ENCODE assay signal across 9 cellular contexts in genomic region chr16:57628782-57629181, GRCh38. TPM values are rescaled to one million over a fixed set of nuclear protein-coding genes. Genes with fewer than 3 reads are reported as not detected.
DNase-seq lines count a peak whose midpoint lies in the region; ATAC-seq, FAIRE-seq and TF ChIP-seq lines count a peak whose summit lies in the region.
"Had no signal": no experiment of that assay in that cellular context is flagged by ENCODE, and none has a peak within 500 bp of the region (broad histone marks: within the 10 kb centered on the region; RNA-seq: fewer than 3 reads in every experiment).

No MANE protein-coding gene starts in this region.

- peak overlapping the region; percentile 41 for H3K23ac ChIP-seq in IMR-90 (ENCODE audit: low read depth, low read length)
- H3K23ac ChIP-seq in H1 (ENCODE audit: insufficient read length): no peak overlapping the region

- TF ChIP-seq RAD21 in IMR-90 (IDR thresholded peaks at IDR 0.05; ENCODE audit: low read length) (no peak), H1 (IDR thresholded peaks at IDR 0.05 in 1 of 2, conservative IDR thresholded peaks at IDR 0.05 in 1 of 2; ENCODE audit: low read depth in 2 of 2, low read length in 2 of 2) (no peak)

- peak overlapping the region; percentile 84; the same call in 2 of the 3 replicates for H2BK15ac ChIP-seq in IMR-90 (ENCODE audit: low read depth, low read length)
- H2BK15ac ChIP-seq in H1 (ENCODE audit: low read length): peak overlapping the region; percentile 95; the same call in 1 of the 2 replicates

- H2BK20ac ChIP-seq in IMR-90 (ENCODE audit: low read depth, low read length): peak overlapping the region; percentile 53
- H2BK20ac ChIP-seq in H1 (ENCODE audit: low read length): 0 out of 2 replicates have a peak overlapping the region, but pooled peaks have one; percentile 72

- no peaks in the 10 kb centered on the region for H3K9me3 ChIP-seq in A673 (ENCODE audit: low read depth, low read length, poor library complexity, severe bottlenecking)
- H3K9me3 ChIP-seq in IMR-90 (ENCODE audit: control insufficient read depth, insufficient read depth, low read length): no peaks in the 10 kb centered on the region
- no peaks in the 10 kb centered on the region for H3K9me3 ChIP-seq in H1 (ENCODE audit: insufficient read depth in 2 of 2, low read depth in 1 of 2, low read length in 1 of 2)

- ATAC-seq in IMR-90 (ENCODE audit: low read depth): no peak

- CTCF ChIA-PET in A673 (lab: Charles Lee) (interaction anchor here (0.5 to 0.9 kb wide), 2 partner anchors 38 to 47 kb away, joined by 6 read pairs; no protein-coding TSS in a partner anchor), IMR-90 (lab: Yijun Ruan, JAX) (interaction anchor here (1.0 to 1.1 kb wide), 2 partner anchors 20 to 53 kb away, joined by 3 read pairs; no protein-coding TSS in a partner anchor), H1 (lab: Charles Lee; ENCODE audit: partially characterized antibody) (interaction anchor here (1.6 to 10.1 kb wide), 6 partner anchors 10 to 37 kb away, joined by 4 to 79 read pairs (median 29); no protein-coding TSS in a partner anchor)

- peaks cover 9% of the 10 kb centered on the region for H3K9me1 ChIP-seq in IMR-90 (ENCODE audit: insufficient read depth, low read length)

- H2BK120ac ChIP-seq in IMR-90 (ENCODE audit: low read depth, low read length) (peak overlapping the region; percentile 67), H1 (replicated peaks; ENCODE audit: low read depth, low read length) (no peak overlapping the region)

- WGBS in IMR-90 (ENCODE audit: extremely low coverage in 2 of 2, insufficient read length in 1 of 2), 2 experiments: 73 to 100% methylated on average over 1 to 4 of the region's 5 CpGs
- WGBS in H1 (ENCODE audit: extremely low coverage in 1 of 2, insufficient coverage in 1 of 2, insufficient read length in 1 of 2, insufficient replicate concordance in 2 of 2, low coverage in 1 of 2, low lambda C conversion rate in 2 of 2, missing lambda C conversion rate in 1 of 2), 2 experiments: 82 to 100% methylated on average over 3 to 4 of the region's 5 CpGs

- H3K27me3 ChIP-seq in A673 (replicated peaks; ENCODE audit: insufficient read depth, low read depth, low read length, poor library complexity): no peaks in the 10 kb centered on the region
- H3K27me3 ChIP-seq in IMR-90 (ENCODE audit: control insufficient read depth, insufficient read depth, low read length): no peaks in the 10 kb centered on the region
- H3K27me3 ChIP-seq in H1 (replicated peaks in 1 of 4; ENCODE audit: control insufficient read depth in 3 of 4, extremely low read depth in 1 of 4, insufficient read depth in 3 of 4, low read length in 3 of 4): peaks cover 0 to 2% (median 0%) of the 10 kb centered on the region in 4 experiments; a peak in 2 of 7 replicates

- no peak for FAIRE-seq in H1 (lab: Jason Lieb, UNC)

- peak overlapping the region; percentile 4 to 61 (median 26) for H3K4me3 Mint-ChIP-seq in nephron

- peak overlapping the region; percentile 73 for H3K4me2 ChIP-seq in IMR-90 (ENCODE audit: low read depth, low read length)
- peak overlapping the region; percentile 49 to 68 for H3K4me2 ChIP-seq in H1 (ENCODE audit: insufficient read depth in 1 of 2, low read depth in 2 of 2, low read length in 2 of 2)

- BruUV-seq in A673 (replicated peaks; lab: Mats Ljungman, UMichigan) (no TSS peak), IMR-90 (replicated peaks; lab: Mats Ljungman, UMichigan) (no TSS peak)

- no peaks in the 10 kb centered on the region for H3K36me3 ChIP-seq in A673 (ENCODE audit: insufficient read depth, low read length, poor library complexity, severe bottlenecking)
- H3K36me3 ChIP-seq in IMR-90 (ENCODE audit: control insufficient read depth, insufficient read depth, low read length): no peaks in the 10 kb centered on the region
- H3K36me3 ChIP-seq in H1 (ENCODE audit: control insufficient read depth in 2 of 4, insufficient read depth in 4 of 4, low read length in 3 of 4): no peaks in the 10 kb centered on the region

- H3K4me1 ChIP-seq in A673 (ENCODE audit: insufficient read depth, low read length, poor library complexity, severe bottlenecking) (peaks cover 8% of the 10 kb centered on the region), IMR-90 (ENCODE audit: control insufficient read depth, insufficient read depth, low read length) (peaks cover 20% of the 10 kb centered on the region), H1 (replicated peaks in 1 of 4; ENCODE audit: control insufficient read depth in 3 of 4, insufficient read depth in 4 of 4, low read length in 3 of 4) (peaks cover 0 to 21% (median 12%) of the 10 kb centered on the region in 4 experiments; a peak in 6 of 7 replicates)

- H3K14ac ChIP-seq in IMR-90 (replicated peaks; ENCODE audit: low read depth, low read length): peak overlapping the region; percentile 78
- no peak overlapping the region for H3K14ac ChIP-seq in H1 (ENCODE audit: insufficient read length)

- H4K8ac ChIP-seq in IMR-90 (ENCODE audit: low read depth in 2 of 2, low read length in 2 of 2): peak overlapping the region; percentile 65 to 80; a peak in 3 of 4 replicates
- no peak overlapping the region; the same call in 1 of the 2 replicates for H4K8ac ChIP-seq in H1 (ENCODE audit: extremely low read depth, insufficient read depth, low read length)

- H3K56ac ChIP-seq in IMR-90 (ENCODE audit: extremely low read depth, insufficient read depth, low read length) (no peak overlapping the region), H1 (replicated peaks; ENCODE audit: insufficient read length, low read depth, low read length) (peak overlapping the region; percentile 37)

- H2AK9ac ChIP-seq in IMR-90 (replicated peaks; ENCODE audit: low read depth, low read length, poor library complexity): peak overlapping the region; percentile 59

- peak overlapping the region in 2 of 3 experiments; percentile 53 to 64 for H3K27ac Mint-ChIP-seq in nephron

- H4K20me1 ChIP-seq in IMR-90 (ENCODE audit: insufficient read depth, low read length) (no peaks in the 10 kb centered on the region; the same call in 1 of the 2 replicates), H1 (replicated peaks in 1 of 2; ENCODE audit: control insufficient read depth in 1 of 2, insufficient read depth in 2 of 2, low read length in 2 of 2) (peaks cover 0 to 4% of the 10 kb centered on the region in 2 experiments)

- peaks cover 56% of the 10 kb centered on the region for H3K4me1 Mint-ChIP-seq in nephron

- H3K79me1 ChIP-seq in IMR-90 (ENCODE audit: low read depth in 1 of 2, low read length in 2 of 2) (peaks cover 0 to 5% of the 10 kb centered on the region in 2 experiments; a peak in 1 of 4 replicates), H1 (ENCODE audit: low read depth, low read length) (no peaks in the 10 kb centered on the region)

- H3K18ac ChIP-seq in IMR-90 (ENCODE audit: low read depth, low read length) (peak overlapping the region; percentile 48), H1 (ENCODE audit: extremely low read depth, low read length) (no peak overlapping the region)

- peak overlapping the region; percentile 99 for H2AK5ac ChIP-seq in IMR-90 (ENCODE audit: low read depth, low read length)
- peak overlapping the region; percentile 99; the same call in 1 of the 2 replicates for H2AK5ac ChIP-seq in H1 (ENCODE audit: low read depth, low read length)

- H3K9me3 Mint-ChIP-seq in nephron: no peaks in the 10 kb centered on the region

- H3K4ac ChIP-seq in IMR-90 (ENCODE audit: low read depth, low read length) (peak overlapping the region; percentile 84), H1 (replicated peaks; ENCODE audit: insufficient read length, low read depth, low read length) (peak overlapping the region; percentile 87)

- H2BK5ac ChIP-seq in IMR-90 (ENCODE audit: low read depth, low read length, poor library complexity, severe bottlenecking) (peak overlapping the region; percentile 78), H1 (ENCODE audit: low read depth, low read length) (peak overlapping the region; percentile 66; the same call in 1 of the 2 replicates)

- peak overlapping the region; percentile 77 for H2AFZ ChIP-seq in IMR-90 (replicated peaks; ENCODE audit: low read length, poor library complexity)
- H2AFZ ChIP-seq in H1 (ENCODE audit: low read length): 0 out of 2 replicates have a peak overlapping the region, but pooled peaks have one; percentile 3

- dilution Hi-C loops in IMR-90 (cut with HindIII; ENCODE audit: low sequenced_read_pairs, unreplicated experiment): no loop called here

- no peak for TF ChIP-seq EP300 in H1 (IDR thresholded peaks at IDR 0.05; ENCODE audit: borderline replicate concordance in 1 of 2, low read depth in 2 of 2, low read length in 2 of 2)

- peak overlapping the region; percentile 11; the same call in 1 of the 2 replicates for H4K5ac ChIP-seq in IMR-90 (ENCODE audit: low read depth, low read length)
- peak overlapping the region; percentile 35 for H4K5ac ChIP-seq in H1 (ENCODE audit: insufficient read length, low read depth, low read length)

- peak overlapping the region; percentile 76; the same call in 1 of the 2 replicates for H4K91ac ChIP-seq in IMR-90 (ENCODE audit: insufficient read depth, low read depth, low read length)
- peak overlapping the region; percentile 92 for H4K91ac ChIP-seq in H1 (replicated peaks; ENCODE audit: insufficient read length, low read length)

- POLR2A ChIA-PET in A673 (lab: Charles Lee; ENCODE audit: low non-redundant PET): no interaction called here
- POLR2A ChIA-PET in IMR-90 (lab: Charles Lee; ENCODE audit: unreplicated experiment): no interaction called here
- POLR2A ChIA-PET in H1 (lab: Charles Lee; ENCODE audit: partially characterized antibody): interaction anchor here (2.2 to 3.4 kb wide), 2 partner anchors 9 to 17 kb away, joined by 6 to 11 read pairs; no protein-coding TSS in a partner anchor

- no peak for DNase-seq in A673 (ENCODE audit: low spot score)
- DNase-seq in IMR-90: no peak
- no peak for DNase-seq in H1 (ENCODE audit: low read depth in 1 of 2, low spot score in 2 of 2)
- no peak for DNase-seq in activated effector memory CD4-positive, alpha-beta T cell treated with Interleukin-2 at 50 U/mL for 16 hours
- DNase-seq in stimulated activated CD4-positive, alpha-beta T cell treated with anti-CD3 and anti-CD28 coated beads, Interleukin-12 subunit alpha, Interleukin-12 subunit beta, amount 100 ng/mL, for 4 hours: no peak
- DNase-seq in DMS 273 treated with DMSO at 0.1 percent for 48 hours (lab: John Stamatoyannopoulos, UW): no peak
- no peak for DNase-seq in KG1 (lab: John Stamatoyannopoulos, UW)
- DNase-seq: activated CD4-positive, CD25-positive, alpha-beta regulatory T cell had no signal

- TF ChIP-seq CTCF in A673 (conservative IDR thresholded peaks at IDR 0.05; ENCODE audit: low read depth, low read length): no peak
- TF ChIP-seq CTCF in IMR-90 (conservative IDR thresholded peaks at IDR 0.05; ENCODE audit: low read depth, low read length): no peak
- no peak for TF ChIP-seq CTCF in H1 (IDR thresholded peaks at IDR 0.05; ENCODE audit: control extremely low read depth in 1 of 3, insufficient read depth in 1 of 3, low read depth in 1 of 3, low read length in 3 of 3)
- TF ChIP-seq CTCF in nephron (IDR thresholded peaks at IDR 0.05; ENCODE audit: unreplicated experiment in 3 of 3): no peak

- H3K9ac ChIP-seq in IMR-90 (ENCODE audit: low read depth, low read length): peak overlapping the region; percentile 19; the same call in 1 of the 2 replicates
- H3K9ac ChIP-seq in H1 (replicated peaks in 1 of 4; ENCODE audit: extremely low read depth in 1 of 4, low read depth in 3 of 4, low read length in 3 of 4): peak overlapping the region in 2 of 4 experiments; percentile 15 to 33; a peak in 1 of 7 replicates

- H3K4me3 ChIP-seq in A673 (ENCODE audit: low read depth, low read length, poor library complexity, severe bottlenecking) (peak overlapping the region; percentile 11), IMR-90 (ENCODE audit: insufficient read depth, low read depth, low read length) (peak overlapping the region; percentile 20; the same call in 1 of the 2 replicates), H1 (ENCODE audit: extremely low read depth in 1 of 4, insufficient read depth in 2 of 4, low read depth in 3 of 4, low read length in 4 of 4) (peak overlapping the region in 1 of 4 experiments; percentile 49; a peak in 2 of 8 replicates)

- no peak overlapping the region for H3K27ac ChIP-seq in A673 (ENCODE audit: low read depth, low read length, poor library complexity, severe bottlenecking)
- peak overlapping the region; percentile 53 for H3K27ac ChIP-seq in IMR-90 (ENCODE audit: insufficient read depth, low read length)
- H3K27ac ChIP-seq in H1 (ENCODE audit: low read depth, low read length): no peak overlapping the region

- H3K36me3 Mint-ChIP-seq in nephron (ENCODE audit: low read depth): no peaks in the 10 kb centered on the region

- H3K23me2 ChIP-seq in H1 (ENCODE audit: low read depth, low read length): peaks cover 4% of the 10 kb centered on the region; the same call in 1 of the 2 replicates

- in situ Hi-C loops in IMR-90 (cut with MboI; ENCODE audit: low sequenced_read_pairs): no loop called here

- no peaks in the 10 kb centered on the region for H3K79me2 ChIP-seq in H1 (ENCODE audit: control insufficient read depth in 1 of 2, insufficient read depth in 2 of 2, low read length in 2 of 2)

- intact Hi-C loops in A673 (cut with micrococcal nuclease; ENCODE audit: unreplicated experiment): no loop called here
- intact Hi-C loops in IMR-90 (cut with micrococcal nuclease): no loop called here

- peak overlapping the region; percentile 94; the same call in 1 of the 2 replicates for H2BK12ac ChIP-seq in H1 (ENCODE audit: low read depth, low read length)

- TF ChIP-seq POLR2A in IMR-90 (IDR thresholded peaks at IDR 0.05; ENCODE audit: low read depth, low read length) (no peak), H1 (IDR thresholded peaks at IDR 0.05; ENCODE audit: control extremely low read depth in 1 of 2, low read depth in 2 of 2, low read length in 2 of 2) (no peak)

- H3K27me3 Mint-ChIP-seq in nephron (ENCODE audit: low read depth): peaks cover 32% of the 10 kb centered on the region

RNA-seq across cellular contexts. Expression of gene ADGRG1, which starts 0.4 kb away (rescaled TPM):
- total RNA-seq in A673 (2021) (0.75 and 1.0 TPM in 2 replicates), IMR-90 (2012; rRNA removed) (0.83 and 0.90 TPM in 2 replicates)
- polyA plus RNA-seq in IMR-90 (2012; rRNA removed) (7.0 and 8.4 TPM in 2 replicates), H1 (2011; rRNA removed) (2.6 and 2.9 TPM in 2 replicates)
- 7.1 and 9.4 TPM in 2 replicates for polyA plus RNA-seq in IMR-90 (2012; cell fraction: cytosol; rRNA removed)
- polyA plus RNA-seq in IMR-90 (2012; cell fraction: nucleus; rRNA removed; ENCODE audit: low replicate concordance): 7.6 and 14.1 TPM in 2 replicates
- 0.78 and 1.3 TPM in 2 replicates for total RNA-seq in H1 (2021; fragmentation: NEBNext Ultra II Directional; extraction: Animal tissue kit (Norgen Biotek cat#: 25700))
- polyA plus RNA-seq in H1 (2011; cell fraction: cytosol; rRNA removed): 1.3 TPM
- polyA plus RNA-seq in H1 (2011; cell fraction: nucleus; rRNA removed): 1.6 TPM
- polyA plus RNA-seq in H1 (2012, experiment 1 of 2): 0.99 to 2.2 TPM (median 1.4 TPM) in 4 replicates
- 1.4 TPM for polyA plus RNA-seq in H1 (2012, experiment 2 of 2)
- 2.8 TPM for polyA plus RNA-seq in H1 (2013, experiment 1 of 2)
- 3.7 TPM for polyA plus RNA-seq in H1 (2013, experiment 2 of 2)
- 1.2 and 1.7 TPM in 2 replicates for polyA minus RNA-seq in H1 (2011; rRNA and poly(A)+ RNA removed)
- polyA minus RNA-seq in H1 (2011; cell fraction: cytosol; rRNA and poly(A)+ RNA removed): 0.81 TPM
- 3.1 TPM for polyA minus RNA-seq in H1 (2011; cell fraction: nucleus; rRNA and poly(A)+ RNA removed)

RNA-seq across cellular contexts. Expression of gene ADGRG3, which starts 39.3 kb away (rescaled TPM):
- total RNA-seq in A673 (2021) (not detected in 2 replicates), IMR-90 (2012; rRNA removed) (not detected in 2 replicates)
- polyA plus RNA-seq in IMR-90 (2012; rRNA removed) (not detected in 2 replicates), H1 (2011; rRNA removed) (0.94 and 0.98 TPM in 2 replicates)
- not detected in 2 replicates for polyA plus RNA-seq in IMR-90 (2012; cell fraction: cytosol; rRNA removed)
- polyA plus RNA-seq in IMR-90 (2012; cell fraction: nucleus; rRNA removed; ENCODE audit: low replicate concordance): not detected in 2 replicates
- total RNA-seq in H1 (2021; fragmentation: NEBNext Ultra II Directional; extraction: Animal tissue kit (Norgen Biotek cat#: 25700)): 0.15 and 0.28 TPM in 2 replicates
- polyA plus RNA-seq in H1 (2011; cell fraction: cytosol; rRNA removed): 1.00 TPM
- polyA plus RNA-seq in H1 (2011; cell fraction: nucleus; rRNA removed): 0.87 TPM
- polyA plus RNA-seq in H1 (2012, experiment 1 of 2): 0.64 to 1.4 TPM (median 0.87 TPM) in 4 replicates
- 0.42 TPM for polyA plus RNA-seq in H1 (2012, experiment 2 of 2)
- polyA plus RNA-seq in H1 (2013, experiment 1 of 2): 0.20 TPM
- polyA plus RNA-seq in H1 (2013, experiment 2 of 2): 0.52 TPM
- polyA minus RNA-seq in H1 (2011; rRNA and poly(A)+ RNA removed): 0.59 and 0.69 TPM in 2 replicates
- polyA minus RNA-seq in H1 (2011; cell fraction: cytosol; rRNA and poly(A)+ RNA removed): not detected
- polyA minus RNA-seq in H1 (2011; cell fraction: nucleus; rRNA and poly(A)+ RNA removed): 0.60 TPM
